8 cellular contexts compared by ENCODE assay signal in genomic region chr6:36985963-36986703, GRCh38. TPM values are rescaled to one million over a fixed set of nuclear protein-coding genes. Genes with fewer than 3 reads are reported as not detected.
DNase-seq lines count a peak whose midpoint lies in the region; TF ChIP-seq lines count a peak whose summit lies in the region.

Gene MTCH1, minus strand, starts transcription at chr6:36986196. Its CDS starts 23 bp downstream, at chr6:36986173.

- H2BK120ac ChIP-seq in H9 (ENCODE audit: low read depth, low read length, poor library complexity, severe bottlenecking) = peak within 1 kb of the TSS; percentile 65

- no peaks in the 10 kb centered on the region for H3K27me3 ChIP-seq in H9 (ENCODE audit: insufficient read depth, low read length)
- no peaks in the 10 kb centered on the region for H3K27me3 ChIP-seq in SJSA1 (replicated peaks)
- no peaks in the 10 kb centered on the region for H3K27me3 ChIP-seq in neutrophil

- no CpG with 5 or more reads among the region's 90 CpGs for WGBS in H9 (ENCODE audit: extremely low coverage, insufficient read length, low lambda C conversion rate)

- H2AFZ ChIP-seq in H9 (ENCODE audit: low read length) = no peak within 1 kb of the TSS

- no peak within 1 kb of the TSS for H3T11ph ChIP-seq in H9 (ENCODE audit: low read length)

- H3K23me2 ChIP-seq in H9 (ENCODE audit: insufficient read length, low read depth, low read length, poor library complexity, severe bottlenecking) = peaks cover 21% of the 10 kb centered on the region

- H3K27ac ChIP-seq in H9 (ENCODE audit: insufficient read length, low read depth, low read length) (peak within 1 kb of the TSS; percentile 23), SJSA1 (peak within 1 kb of the TSS; percentile 96), neutrophil (peak within 1 kb of the TSS; percentile 91)

- no peak within 1 kb of the TSS for H2AK5ac ChIP-seq in H9 (ENCODE audit: insufficient read length, low read length)

- peak within 1 kb of the TSS; percentile 100 for H3K4me2 ChIP-seq in H9 (ENCODE audit: insufficient read depth, insufficient read length, low read length)

- no peak within 1 kb of the TSS; the same call in 1 of the 2 replicates for H2BK15ac ChIP-seq in H9 (ENCODE audit: low read depth, low read length)

- H3K4me1 ChIP-seq in H9 (ENCODE audit: insufficient read depth, low read length) = peaks cover 14% of the 10 kb centered on the region; the same call in 1 of the 2 replicates
- H3K4me1 ChIP-seq in SJSA1 (replicated peaks) = peaks cover 15% of the 10 kb centered on the region
- H3K4me1 ChIP-seq in neutrophil (ENCODE audit: control insufficient read depth in 1 of 2, insufficient read depth in 1 of 2, low read depth in 1 of 2, low read length in 1 of 2) = peaks cover 30 to 34% of the 10 kb centered on the region in 2 experiments

- DNase-seq in GF-D8 (lab: John Stamatoyannopoulos, UW) = peak; percentile 59
- DNase-seq in H9 = peak; percentile 84
- peak; percentile 90 for DNase-seq in M059J (ENCODE audit: low read depth)
- peak; percentile 87 to 96 for DNase-seq in SJSA1 (ENCODE audit: low read depth in 1 of 2, low spot score in 2 of 2)
- DNase-seq in activated naive CD4-positive, alpha-beta T cell (lab: John Stamatoyannopoulos, UW) = peak; percentile 65 to 85 (median 76)
- DNase-seq in foreskin melanocyte = peak; percentile 82

- H3K4me1 Mint-ChIP-seq in H9 = peaks cover 19% of the 10 kb centered on the region in 2 experiments

- no peak within 1 kb of the TSS for H2BK12ac ChIP-seq in H9 (ENCODE audit: insufficient read length, low read depth, low read length)

- H3K9me3 Mint-ChIP-seq in H9 = no peaks in the 10 kb centered on the region

- TF ChIP-seq CTCF in H9 (conservative IDR thresholded peaks at IDR 0.05) (no peak), neutrophil (IDR thresholded peaks at IDR 0.05) (peak; percentile 43), subcutaneous adipose tissue (IDR thresholded peaks at IDR 0.05; ENCODE audit: low read depth) (no peak)

- peak within 1 kb of the TSS; percentile 90 to 97 for H3K4me3 Mint-ChIP-seq in H9

- H3K14ac ChIP-seq in H9 (ENCODE audit: insufficient read depth, low read length) = peak within 1 kb of the TSS; percentile 88

- no peak within 1 kb of the TSS; the same call in 1 of the 2 replicates for H3K4ac ChIP-seq in H9 (ENCODE audit: low read depth, low read length)

- H3K18ac ChIP-seq in H9 (ENCODE audit: insufficient read length, low read depth, low read length) = peak within 1 kb of the TSS; percentile 93

- H3K9me3 ChIP-seq in H9 (ENCODE audit: control insufficient read depth, low read depth, low read length) (no peaks in the 10 kb centered on the region), SJSA1 (replicated peaks) (no peaks in the 10 kb centered on the region), neutrophil (no peaks in the 10 kb centered on the region)

- H3K9ac ChIP-seq in H9 (ENCODE audit: extremely low read depth, insufficient read length, low read length) = peak within 1 kb of the TSS; percentile 89

- peaks cover 3% of the 10 kb centered on the region for H3K27me3 Mint-ChIP-seq in H9 (ENCODE audit: low read depth)

- no peaks in the 10 kb centered on the region for H3K79me1 ChIP-seq in H9 (ENCODE audit: insufficient read depth, low read depth, low read length, poor library complexity, severe bottlenecking)

- H2BK20ac ChIP-seq in H9 (ENCODE audit: low read depth, low read length, poor library complexity, severe bottlenecking) = no peak within 1 kb of the TSS

- H4K5ac ChIP-seq in H9 (ENCODE audit: insufficient read length, low read depth, low read length) = no peak within 1 kb of the TSS

- H3K36me3 ChIP-seq in SJSA1 = peaks cover 41% of the 10 kb centered on the region
- peaks cover 4% of the 10 kb centered on the region for H3K36me3 ChIP-seq in neutrophil

- H3K79me2 ChIP-seq in H9 (ENCODE audit: insufficient read depth, low read length) = peaks cover 37% of the 10 kb centered on the region; the same call in 1 of the 2 replicates

- no peak within 1 kb of the TSS for H4K91ac ChIP-seq in H9 (ENCODE audit: insufficient read length, low read depth, low read length)

- H3K56ac ChIP-seq in H9 (ENCODE audit: insufficient read length, low read depth, low read length) = no peak within 1 kb of the TSS

- no peak within 1 kb of the TSS for H4K8ac ChIP-seq in H9 (replicated peaks; ENCODE audit: insufficient read length, low read depth, low read length)

- no peak within 1 kb of the TSS for H3K23ac ChIP-seq in H9 (ENCODE audit: insufficient read length, low read depth, low read length)

- peaks cover 5 to 7% (median 5%) of the 10 kb centered on the region in 3 experiments; a peak in 4 of 7 replicates for H3K36me3 Mint-ChIP-seq in H9 (ENCODE audit: insufficient read depth in 1 of 3, low read depth in 3 of 3)

- H3K27ac Mint-ChIP-seq in H9 = peak within 1 kb of the TSS; percentile 94 to 99 (median 97)

- H4K20me1 ChIP-seq in H9 (ENCODE audit: control insufficient read depth, insufficient read depth, insufficient read length) = no peaks in the 10 kb centered on the region

- H2BK5ac ChIP-seq in H9 (ENCODE audit: insufficient read length, low read length) = no peak within 1 kb of the TSS

- peak within 1 kb of the TSS; percentile 99 for H3K4me3 ChIP-seq in SJSA1
- H3K4me3 ChIP-seq in neutrophil (ENCODE audit: low read depth in 1 of 2, low read length in 1 of 2) = peak within 1 kb of the TSS; percentile 90 to 96

RNA-seq across cellular contexts. Expression of gene MTCH1, which starts in this region (rescaled TPM):
- total RNA-seq in H9 (2021) (200 and 205 TPM in 2 replicates), subcutaneous adipose tissue (100 to 1,000 TPM; 153 to 224 (median 196) TPM)
- total RNA-seq in M059J (2014; rRNA removed; shearing (Covaris generic)) = 385 and 490 TPM in 2 replicates
- total RNA-seq in SJSA1 (2014; rRNA removed; shearing (Covaris generic)) = 272 and 297 TPM in 2 replicates

Comparison
In these comparisons a context has a peak if more than half of its experiments do, and no peak if none do; other contexts are left out.
1. Peak in every context shown above with its lines: DNase-seq, H3K4me3 ChIP-seq and H3K27ac ChIP-seq.
2. H3K27ac ChIP-seq: peak in every context shown above with its lines; median percentile 96 in SJSA1; 91 in neutrophil; 23 in H9.